In genomic region chr15:79923515-79924169, GRCh38 we compare ENCODE assay signal across 8 cellular contexts. TPM values are rescaled to one million over a fixed set of nuclear protein-coding genes. Genes with fewer than 3 reads are reported as not detected.
DNase-seq lines count a peak whose midpoint lies in the region; ATAC-seq and TF ChIP-seq lines count a peak whose summit lies in the region.

No MANE protein-coding gene starts in this region.

- H3K4me3 ChIP-seq in Jurkat, Clone E6-1 (ENCODE audit: low read length) = peak overlapping the region; percentile 87
- peak overlapping the region; percentile 100 for H3K4me3 ChIP-seq in PC-3 (ENCODE audit: low read length)
- H3K4me3 ChIP-seq in mucosa of rectum (ENCODE audit: low read length in 2 of 2) = peak overlapping the region; percentile 86 to 97

- H3K36me3 ChIP-seq in PC-3 (ENCODE audit: low read depth, low read length) (peaks cover 33% of the 10 kb centered on the region), mucosa of rectum (ENCODE audit: control insufficient read depth in 2 of 2, insufficient read depth in 2 of 2, low read length in 2 of 2) (peaks cover 10 to 12% of the 10 kb centered on the region in 2 donors)

- H3K27ac ChIP-seq in PC-3 (ENCODE audit: low read length) = peak overlapping the region; percentile 87
- H3K27ac ChIP-seq in mucosa of rectum (ENCODE audit: low read depth in 2 of 2, low read length in 2 of 2) = peak overlapping the region; percentile 98

- H3K27me3 ChIP-seq in PC-3 (ENCODE audit: low read length) (no peaks in the 10 kb centered on the region), mucosa of rectum (ENCODE audit: control insufficient read depth in 2 of 2, insufficient read depth in 2 of 2, low read length in 2 of 2) (no peaks in the 10 kb centered on the region)

- no TSS peak for BruUV-seq in PC-3 (replicated peaks; lab: Mats Ljungman, UMichigan)

- H3K27ac Mint-ChIP-seq in activated T-cell treated with anti-CD3 and anti-CD28 coated beads, Interleukin-2, amount 50 U/mL, for 24 hours = peak overlapping the region; percentile 97

- peaks cover 30% of the 10 kb centered on the region for H3K79me2 ChIP-seq in PC-3 (ENCODE audit: low read length)

- H3K4me1 ChIP-seq in PC-3 (ENCODE audit: insufficient read depth, low read length) (peaks cover 4% of the 10 kb centered on the region; the same call in 1 of the 2 replicates), mucosa of rectum (ENCODE audit: control insufficient read depth in 2 of 2, insufficient read depth in 2 of 2, low read length in 2 of 2) (peaks cover 5 to 12% of the 10 kb centered on the region in 2 donors)

- TF ChIP-seq POLR2A in erythroblast (IDR thresholded peaks at IDR 0.05; ENCODE audit: low read length) = peak; percentile 85

- peak overlapping the region; percentile 85 for H3K4me2 ChIP-seq in PC-3 (ENCODE audit: low read length)

- peak overlapping the region; percentile 98 for H2AFZ ChIP-seq in PC-3 (ENCODE audit: low read length)

- DNase-seq in DMS53 (lab: John Stamatoyannopoulos, UW) (peak; percentile 97), PC-3 (peak; percentile 98), erythroblast (lab: John Stamatoyannopoulos, UW) (peak; percentile 91 to 94)
- DNase-seq in Jurkat, Clone E6-1 (ENCODE audit: low read depth, low spot score) = peak; percentile 96
- DNase-seq in activated T-cell treated with anti-CD3 and anti-CD28 coated beads, Interleukin-2, amount 50 U/mL, for 24 hours = peak; percentile 100
- DNase-seq in stimulated activated CD8-positive, alpha-beta memory T cell treated with anti-CD3 and anti-CD28 coated beads, Interleukin-4, amount 100 ng/mL, for 4 hours (ENCODE audit: low read depth in 2 of 2, low spot score in 1 of 2) = peak; percentile 96 to 97

- no peaks in the 10 kb centered on the region for H3K27me3 Mint-ChIP-seq in activated T-cell treated with anti-CD3 and anti-CD28 coated beads, Interleukin-2, amount 50 U/mL, for 24 hours

- CTCF ChIA-PET in PC-3 (lab: Charles Lee) = interaction anchor here (0.5 to 0.6 kb wide), 3 partner anchors 136 to 586 kb away, joined by 4 to 6 read pairs (median 5); partner anchors contain the start of gene ZFAND6

- no peak for TF ChIP-seq CTCF in PC-3 (conservative IDR thresholded peaks at IDR 0.05; ENCODE audit: low read depth, low read length)

- intact Hi-C loops in PC-3 (cut with micrococcal nuclease) = loop anchor here (1.0 to 2.0 kb wide), 2 partner anchors 69 to 136 kb away; partner anchors contain the start of gene ZFAND6

- peaks cover 17% of the 10 kb centered on the region for H3K9me3 Mint-ChIP-seq in activated T-cell treated with anti-CD3 and anti-CD28 coated beads, Interleukin-2, amount 50 U/mL, for 24 hours

- POLR2A ChIA-PET in PC-3 (lab: Charles Lee; ENCODE audit: unreplicated experiment) = interaction anchor here (0.7 kb wide), 1 partner anchor 27 kb away, joined by 3 read pairs; no protein-coding TSS in a partner anchor

- no peaks in the 10 kb centered on the region for H3K9me2 ChIP-seq in PC-3 (replicated peaks; ENCODE audit: low read length)

- H4K20me1 ChIP-seq in PC-3 (ENCODE audit: low read length) = no peaks in the 10 kb centered on the region

- H3K9me3 ChIP-seq in PC-3 (ENCODE audit: low read length) = peaks cover 10% of the 10 kb centered on the region; the same call in 1 of the 2 replicates
- H3K9me3 ChIP-seq in mucosa of rectum (ENCODE audit: control insufficient read depth in 2 of 2, low read length in 2 of 2) = peaks cover 5 to 10% of the 10 kb centered on the region in 2 donors

- H3K4me1 Mint-ChIP-seq in activated T-cell treated with anti-CD3 and anti-CD28 coated beads, Interleukin-2, amount 50 U/mL, for 24 hours (ENCODE audit: low read depth) = peaks cover 26% of the 10 kb centered on the region

- ATAC-seq in GM21717 (IDR thresholded peaks at IDR 0.05; ENCODE audit: unreplicated experiment) (peak; percentile 97), PC-3 (peak; percentile 94)

- H3F3A ChIP-seq in PC-3 (ENCODE audit: low read length, unreplicated experiment) = no peaks in the 10 kb centered on the region

- H3K4me3 Mint-ChIP-seq in activated T-cell treated with anti-CD3 and anti-CD28 coated beads, Interleukin-2, amount 50 U/mL, for 24 hours = peak overlapping the region; percentile 95

- H3K36me3 Mint-ChIP-seq in activated T-cell treated with anti-CD3 and anti-CD28 coated beads, Interleukin-2, amount 50 U/mL, for 24 hours (ENCODE audit: low read depth) = peaks cover 54% of the 10 kb centered on the region

- H3K9ac ChIP-seq in PC-3 (ENCODE audit: low read length) (peak overlapping the region; percentile 95), mucosa of rectum (ENCODE audit: low read depth in 1 of 2, low read length in 2 of 2) (peak overlapping the region; percentile 90 to 99)

RNA-seq across cellular contexts. Expression of gene MTHFS, which starts 26.8 kb away (rescaled TPM):
- 51.0 TPM for polyA plus RNA-seq in Jurkat, Clone E6-1 (2012; ENCODE audit: insufficient read depth, insufficient read length)
- total RNA-seq in PC-3 (2014; rRNA removed) = 28.8 and 53.1 TPM in 2 replicates

RNA-seq across cellular contexts. Expression of gene BCL2A1, which starts 47.4 kb away (rescaled TPM):
- polyA plus RNA-seq in Jurkat, Clone E6-1 (2012; ENCODE audit: insufficient read depth, insufficient read length) = not detected
- total RNA-seq in PC-3 (2014; rRNA removed) = 16.9 and 21.1 TPM in 2 replicates

Comparison
In these comparisons a context has a peak if more than half of its experiments do, and no peak if none do; other contexts are left out.
1. Peak in every context shown above with its lines: DNase-seq, ATAC-seq, H3K4me3 ChIP-seq and H3K27ac ChIP-seq.